In genomic region chr1:109657970-109658369, GRCh38 we compare ENCODE assay signal across 29 cellular contexts. TPM values are rescaled to one million over a fixed set of nuclear protein-coding genes. Genes with fewer than 3 reads are reported as not detected.
DNase-seq lines count a peak whose midpoint lies in the region; ATAC-seq and TF ChIP-seq lines count a peak whose summit lies in the region.
"Had no signal": no experiment of that assay in that cellular context is flagged by ENCODE, and none has a peak within 500 bp of the region (broad histone marks: within the 10 kb centered on the region; RNA-seq: fewer than 3 reads in every experiment).

No MANE protein-coding gene starts in this region.

- H3K27ac ChIP-seq in CD4-positive, alpha-beta T cell (ENCODE audit: low read depth, low read length): no peak overlapping the region
- H3K27ac ChIP-seq: left ventricle myocardium inferior, parathyroid adenoma, right lobe of liver, SJCRH30 had no signal

- no peaks in the 10 kb centered on the region for H3K27me3 ChIP-seq in CD4-positive, alpha-beta T cell (ENCODE audit: control insufficient read depth, insufficient read depth, low read length)
- H3K27me3 ChIP-seq: gastrocnemius medialis, right lobe of liver, SJCRH30 had no signal

- no peaks in the 10 kb centered on the region for H3K27me3 Mint-ChIP-seq in CD4-positive, alpha-beta T cell
- H3K27me3 Mint-ChIP-seq in T-cell (peaks cover 0 to 4% of the 10 kb centered on the region in 2 donors), nephron progenitor cell (ENCODE audit: low read depth, poor library complexity) (peaks cover 22% of the 10 kb centered on the region)
- peaks cover 4 to 5% of the 10 kb centered on the region in 2 donors for H3K27me3 Mint-ChIP-seq in effector memory CD8-positive, alpha-beta T cell
- H3K27me3 Mint-ChIP-seq: activated CD4-positive, alpha-beta T cell treated with anti-CD3 and anti-CD28 coated beads for 36 hours had no signal

- peaks cover 54% of the 10 kb centered on the region for H3K36me3 Mint-ChIP-seq in CD4-positive, alpha-beta T cell (ENCODE audit: low read depth)
- H3K36me3 Mint-ChIP-seq in T-cell: no peaks in the 10 kb centered on the region
- peaks cover 6% of the 10 kb centered on the region for H3K36me3 Mint-ChIP-seq in effector memory CD8-positive, alpha-beta T cell (ENCODE audit: insufficient read depth)
- H3K36me3 Mint-ChIP-seq in nephron progenitor cell (ENCODE audit: low read depth): peaks cover 8% of the 10 kb centered on the region

- POLR2A ChIA-PET in CD4-positive, alpha-beta T cell (lab: Charles Lee): interaction anchor here (0.7 kb wide), 1 partner anchor 109 kb away, joined by 3 read pairs; no protein-coding TSS in a partner anchor
- POLR2A ChIA-PET in T-cell (lab: Charles Lee): no interaction called here

- no peak for TF ChIP-seq CTCF in CD4-positive, alpha-beta T cell (IDR thresholded peaks at IDR 0.05)
- no peak for TF ChIP-seq CTCF in nephron progenitor cell (IDR thresholded peaks at IDR 0.05)

- peaks cover 41% of the 10 kb centered on the region for H3K4me1 Mint-ChIP-seq in CD4-positive, alpha-beta T cell (ENCODE audit: low read depth)
- peaks cover 17 to 28% (median 24%) of the 10 kb centered on the region in 3 donors for H3K4me1 Mint-ChIP-seq in T-cell
- H3K4me1 Mint-ChIP-seq in effector memory CD8-positive, alpha-beta T cell (ENCODE audit: low read depth in 2 of 2): peaks cover 4 to 22% of the 10 kb centered on the region in 2 donors
- peaks cover 91% of the 10 kb centered on the region for H3K4me1 Mint-ChIP-seq in nephron progenitor cell

- DNase-seq in CD4-positive, alpha-beta T cell: no peak
- DNase-seq in T-cell: no peak
- no peak for DNase-seq in effector memory CD8-positive, alpha-beta T cell
- DNase-seq in nephron progenitor cell: peak; percentile 31
- DNase-seq in retina: no peak
- no peak for DNase-seq in KG1 (lab: John Stamatoyannopoulos, UW)
- DNase-seq: activated CD4-positive, alpha-beta T cell treated with anti-CD3 and anti-CD28 coated beads for 36 hours; activated naive CD4-positive, alpha-beta T cell; activated T-cell treated with anti-CD3 and anti-CD28 coated beads, Interleukin-2, amount 50 U/mL, for 4 hours; amniotic stem cell; C1 segment of cervical spinal cord; gastrocnemius medialis; hypothalamus; left ventricle myocardium inferior; NCI-H1105 treated with DMSO at 0.1 percent for 48 hours; NCI-H2081 treated with DMSO at 0.1 percent for 48 hours; NCI-H345; NCI-H774; right lobe of liver; SJCRH30; stimulated activated CD4-positive, alpha-beta T cell treated with anti-CD3 and anti-CD28 coated beads, Interleukin-2, amount 100 ng/mL, for 48 hours had no signal

- no peaks in the 10 kb centered on the region for H3K9me3 ChIP-seq in CD4-positive, alpha-beta T cell (ENCODE audit: control insufficient read depth, low read length)
- H3K9me3 ChIP-seq: gastrocnemius medialis, left ventricle myocardium inferior, right lobe of liver, SJCRH30 had no signal

- CTCF ChIA-PET in CD4-positive, alpha-beta T cell (lab: Charles Lee): interaction anchor here (1.3 to 2.8 kb wide), 2 partner anchors 18 to 326 kb away, joined by 4 to 10 read pairs; partner anchors contain the start of gene AHCYL1
- CTCF ChIA-PET in T-cell (lab: Charles Lee): interaction anchor here in 1 of 2 donors (1.0 kb wide), 1 partner anchor 18 kb away, joined by 3 read pairs; no protein-coding TSS in a partner anchor

- H3K27ac Mint-ChIP-seq in CD4-positive, alpha-beta T cell: peak overlapping the region; percentile 20
- H3K27ac Mint-ChIP-seq in T-cell (peak overlapping the region in 1 of 2 donors; percentile 34), nephron progenitor cell (no peak overlapping the region)
- peak overlapping the region; percentile 39 to 76 for H3K27ac Mint-ChIP-seq in effector memory CD8-positive, alpha-beta T cell
- H3K27ac Mint-ChIP-seq: activated CD4-positive, alpha-beta T cell treated with anti-CD3 and anti-CD28 coated beads for 36 hours; T-helper 1 cell treated with Interleukin-12 subunit alpha and Interleukin-12 subunit beta and Interleukin-4 antibody, amounts not matched to agents 30 μg/mL and 1 μg/mL, for 36 hours had no signal

- peak overlapping the region; percentile 98 for H3K4me3 Mint-ChIP-seq in CD4-positive, alpha-beta T cell
- H3K4me3 Mint-ChIP-seq in T-cell (peak overlapping the region in 2 of 3 donors; percentile 24 to 87), nephron progenitor cell (peak overlapping the region; percentile 60)
- no peak overlapping the region for H3K4me3 Mint-ChIP-seq in effector memory CD8-positive, alpha-beta T cell

- H3K9me3 Mint-ChIP-seq in CD4-positive, alpha-beta T cell: no peaks in the 10 kb centered on the region
- H3K9me3 Mint-ChIP-seq in T-cell: no peaks in the 10 kb centered on the region
- H3K9me3 Mint-ChIP-seq in effector memory CD8-positive, alpha-beta T cell: no peaks in the 10 kb centered on the region
- H3K9me3 Mint-ChIP-seq in nephron progenitor cell: no peaks in the 10 kb centered on the region
- H3K9me3 Mint-ChIP-seq: activated T-cell treated with anti-CD3 and anti-CD28 coated beads, Interleukin-2, amount 50 U/mL, for 4 hours; T-helper 1 cell treated with Interleukin-12 subunit alpha and Interleukin-12 subunit beta and Interleukin-4 antibody, amounts not matched to agents 30 μg/mL and 1 μg/mL, for 36 hours had no signal

- intact Hi-C loops in CD4-positive, alpha-beta T cell (cut with DNase I, micrococcal nuclease): no loop called here

- ATAC-seq in CD4-positive, alpha-beta T cell (ENCODE audit: poor library complexity): no peak
- ATAC-seq in T-cell (replicated peaks in 1 of 4) (no peak), HG03139 (IDR thresholded peaks at IDR 0.05; ENCODE audit: unreplicated experiment) (no peak)
- no peak for ATAC-seq in effector memory CD8-positive, alpha-beta T cell (replicated peaks)
- ATAC-seq: activated CD4-positive, alpha-beta T cell treated with anti-CD3 and anti-CD28 coated beads for 36 hours; activated T-cell treated with anti-CD3 and anti-CD28 coated beads, Interleukin-2, amount 50 U/mL, for 4 hours; gastrocnemius medialis; HCT116; right lobe of liver had no signal

RNA-seq across cellular contexts. Expression of gene GSTM4, which starts 2.1 kb away (rescaled TPM):
- total RNA-seq in CD4-positive, alpha-beta T cell: 10 to 100 TPM; 17.7 to 20.7 TPM
- total RNA-seq in T-cell: 10 to 100 TPM; 14.6 to 28.5 (median 20.8) TPM

RNA-seq across cellular contexts. Expression of gene GSTM2, which starts 9.9 kb away (rescaled TPM):
- total RNA-seq in CD4-positive, alpha-beta T cell: 100 to 1,000 TPM; 106 to 107 TPM
- 100 to 1,000 TPM in 1 of 5 donors, 10 to 100 TPM in 4; 51.9 to 102 (median 77.4) TPM for total RNA-seq in T-cell

RNA-seq across cellular contexts. Expression of gene GSTM1, which starts 29.6 kb away (rescaled TPM):
- total RNA-seq in CD4-positive, alpha-beta T cell: 10 to 100 TPM; 31.9 to 36.2 TPM
- 10 to 100 TPM in 4 of 5 donors, under 1 TPM in 1; 0.44 to 50.3 (median 30.7) TPM for total RNA-seq in T-cell
- total RNA-seq: activated CD8-positive, alpha-beta memory T cell treated with anti-CD3 and anti-CD28 coated beads for 36 hours; left ventricle myocardium inferior; M059J; SJCRH30 had no signal

RNA-seq across cellular contexts. Expression of gene AMPD2, which starts 38.3 kb away (rescaled TPM):
- total RNA-seq in CD4-positive, alpha-beta T cell: 100 to 1,000 TPM; 170 to 191 TPM
- 100 to 1,000 TPM in 3 of 5 donors, 10 to 100 TPM in 2; 90.2 to 285 (median 100) TPM for total RNA-seq in T-cell

RNA-seq across cellular contexts. Expression of gene GNAT2, which starts 38.6 kb away (rescaled TPM):
- not detected for total RNA-seq in CD4-positive, alpha-beta T cell
- total RNA-seq in T-cell: not detected
- total RNA-seq: gastrocnemius medialis, left ventricle myocardium inferior, RPMI7951, subcutaneous adipose tissue had no signal

Comparison
In these comparisons a context has a peak if more than half of its experiments do, and no peak if none do; other contexts are left out.
1. H3K4me3 Mint-ChIP-seq: peak in CD4-positive, alpha-beta T cell (single experiment), T-cell (2 of 3) and nephron progenitor cell (single experiment); none in effector memory CD8-positive, alpha-beta T cell (0 of 2).